Comparison of ENCODE assay signal across 1 cellular context in the genomic region with DNA sequence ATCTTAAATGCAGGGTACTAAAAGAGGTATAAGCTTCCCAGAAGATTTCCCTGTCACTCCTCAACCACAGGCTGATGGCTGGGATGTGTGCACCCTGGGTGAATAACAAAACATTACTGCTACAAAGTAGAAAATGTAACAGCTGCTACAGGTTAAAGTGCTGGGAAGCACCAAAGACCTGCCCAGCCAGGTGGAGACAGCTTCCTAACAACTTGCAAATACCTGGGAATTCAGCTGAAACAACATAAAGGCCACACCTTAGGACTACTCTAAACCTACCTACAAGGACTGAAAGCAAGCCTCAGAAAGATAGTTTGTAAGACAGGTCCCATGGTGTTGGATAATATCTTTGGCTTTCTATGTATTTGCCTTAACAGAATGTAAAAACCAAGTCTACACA.
TF ChIP-seq lines count a peak whose summit lies in the region.

No MANE protein-coding gene starts in this region.

TF ChIP-seq in GM23338, 12 proteins besides CTCF, POLR2A, EP300 and RAD21 (continued from another document):
- TF ChIP-seq, protein P1, sequence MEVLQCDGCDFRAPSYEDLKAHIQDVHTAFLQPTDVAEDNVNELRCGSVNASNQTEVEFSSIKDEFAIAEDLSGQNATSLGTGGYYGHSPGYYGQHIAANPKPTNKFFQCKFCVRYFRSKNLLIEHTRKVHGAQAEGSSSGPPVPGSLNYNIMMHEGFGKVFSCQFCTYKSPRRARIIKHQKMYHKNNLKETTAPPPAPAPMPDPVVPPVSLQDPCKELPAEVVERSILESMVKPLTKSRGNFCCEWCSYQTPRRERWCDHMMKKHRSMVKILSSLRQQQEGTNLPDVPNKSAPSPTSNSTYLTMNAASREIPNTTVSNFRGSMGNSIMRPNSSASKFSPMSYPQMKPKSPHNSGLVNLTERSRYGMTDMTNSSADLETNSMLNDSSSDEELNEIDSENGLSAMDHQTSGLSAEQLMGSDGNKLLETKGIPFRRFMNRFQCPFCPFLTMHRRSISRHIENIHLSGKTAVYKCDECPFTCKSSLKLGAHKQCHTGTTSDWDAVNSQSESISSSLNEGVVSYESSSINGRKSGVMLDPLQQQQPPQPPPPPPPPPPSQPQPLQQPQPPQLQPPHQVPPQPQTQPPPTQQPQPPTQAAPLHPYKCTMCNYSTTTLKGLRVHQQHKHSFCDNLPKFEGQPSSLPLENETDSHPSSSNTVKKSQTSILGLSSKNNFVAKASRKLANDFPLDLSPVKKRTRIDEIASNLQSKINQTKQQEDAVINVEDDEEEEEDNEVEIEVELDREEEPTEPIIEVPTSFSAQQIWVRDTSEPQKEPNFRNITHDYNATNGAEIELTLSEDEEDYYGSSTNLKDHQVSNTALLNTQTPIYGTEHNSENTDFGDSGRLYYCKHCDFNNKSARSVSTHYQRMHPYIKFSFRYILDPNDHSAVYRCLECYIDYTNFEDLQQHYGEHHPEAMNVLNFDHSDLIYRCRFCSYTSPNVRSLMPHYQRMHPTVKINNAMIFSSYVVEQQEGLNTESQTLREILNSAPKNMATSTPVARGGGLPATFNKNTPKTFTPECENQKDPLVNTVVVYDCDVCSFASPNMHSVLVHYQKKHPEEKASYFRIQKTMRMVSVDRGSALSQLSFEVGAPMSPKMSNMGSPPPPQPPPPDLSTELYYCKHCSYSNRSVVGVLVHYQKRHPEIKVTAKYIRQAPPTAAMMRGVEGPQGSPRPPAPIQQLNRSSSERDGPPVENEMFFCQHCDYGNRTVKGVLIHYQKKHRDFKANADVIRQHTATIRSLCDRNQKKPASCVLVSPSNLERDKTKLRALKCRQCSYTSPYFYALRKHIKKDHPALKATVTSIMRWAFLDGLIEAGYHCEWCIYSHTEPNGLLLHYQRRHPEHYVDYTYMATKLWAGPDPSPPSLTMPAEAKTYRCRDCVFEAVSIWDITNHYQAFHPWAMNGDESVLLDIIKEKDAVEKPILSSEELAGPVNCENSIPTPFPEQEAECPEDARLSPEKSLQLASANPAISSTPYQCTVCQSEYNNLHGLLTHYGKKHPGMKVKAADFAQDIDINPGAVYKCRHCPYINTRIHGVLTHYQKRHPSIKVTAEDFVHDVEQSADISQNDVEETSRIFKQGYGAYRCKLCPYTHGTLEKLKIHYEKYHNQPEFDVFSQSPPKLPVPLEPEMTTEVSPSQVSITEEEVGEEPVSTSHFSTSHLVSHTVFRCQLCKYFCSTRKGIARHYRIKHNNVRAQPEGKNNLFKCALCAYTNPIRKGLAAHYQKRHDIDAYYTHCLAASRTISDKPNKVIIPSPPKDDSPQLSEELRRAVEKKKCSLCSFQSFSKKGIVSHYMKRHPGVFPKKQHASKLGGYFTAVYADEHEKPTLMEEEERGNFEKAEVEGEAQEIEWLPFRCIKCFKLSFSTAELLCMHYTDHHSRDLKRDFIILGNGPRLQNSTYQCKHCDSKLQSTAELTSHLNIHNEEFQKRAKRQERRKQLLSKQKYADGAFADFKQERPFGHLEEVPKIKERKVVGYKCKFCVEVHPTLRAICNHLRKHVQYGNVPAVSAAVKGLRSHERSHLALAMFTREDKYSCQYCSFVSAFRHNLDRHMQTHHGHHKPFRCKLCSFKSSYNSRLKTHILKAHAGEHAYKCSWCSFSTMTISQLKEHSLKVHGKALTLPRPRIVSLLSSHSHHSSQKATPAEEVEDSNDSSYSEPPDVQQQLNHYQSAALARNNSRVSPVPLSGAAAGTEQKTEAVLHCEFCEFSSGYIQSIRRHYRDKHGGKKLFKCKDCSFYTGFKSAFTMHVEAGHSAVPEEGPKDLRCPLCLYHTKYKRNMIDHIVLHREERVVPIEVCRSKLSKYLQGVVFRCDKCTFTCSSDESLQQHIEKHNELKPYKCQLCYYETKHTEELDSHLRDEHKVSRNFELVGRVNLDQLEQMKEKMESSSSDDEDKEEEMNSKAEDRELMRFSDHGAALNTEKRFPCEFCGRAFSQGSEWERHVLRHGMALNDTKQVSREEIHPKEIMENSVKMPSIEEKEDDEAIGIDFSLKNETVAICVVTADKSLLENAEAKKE (CRISPR knock-in tag; IDR thresholded peaks at IDR 0.05), result no peak
- no peak for TF ChIP-seq NANOG (IDR thresholded peaks at IDR 0.05; ENCODE audit: borderline replicate concordance)
